1 cellular context compared by ENCODE assay signal in genomic region chr19:44304659-44305193, GRCh38.
TF ChIP-seq lines count a peak whose summit lies in the region.

TSS of gene ZNF235 (minus strand) at chr19:44305025. CDS start at chr19:44303404, 1,621 bp downstream.

TF ChIP-seq in HepG2, 621 proteins besides CTCF, POLR2A, EP300 and RAD21 (continued from another document):
- TF ChIP-seq, protein P1, sequence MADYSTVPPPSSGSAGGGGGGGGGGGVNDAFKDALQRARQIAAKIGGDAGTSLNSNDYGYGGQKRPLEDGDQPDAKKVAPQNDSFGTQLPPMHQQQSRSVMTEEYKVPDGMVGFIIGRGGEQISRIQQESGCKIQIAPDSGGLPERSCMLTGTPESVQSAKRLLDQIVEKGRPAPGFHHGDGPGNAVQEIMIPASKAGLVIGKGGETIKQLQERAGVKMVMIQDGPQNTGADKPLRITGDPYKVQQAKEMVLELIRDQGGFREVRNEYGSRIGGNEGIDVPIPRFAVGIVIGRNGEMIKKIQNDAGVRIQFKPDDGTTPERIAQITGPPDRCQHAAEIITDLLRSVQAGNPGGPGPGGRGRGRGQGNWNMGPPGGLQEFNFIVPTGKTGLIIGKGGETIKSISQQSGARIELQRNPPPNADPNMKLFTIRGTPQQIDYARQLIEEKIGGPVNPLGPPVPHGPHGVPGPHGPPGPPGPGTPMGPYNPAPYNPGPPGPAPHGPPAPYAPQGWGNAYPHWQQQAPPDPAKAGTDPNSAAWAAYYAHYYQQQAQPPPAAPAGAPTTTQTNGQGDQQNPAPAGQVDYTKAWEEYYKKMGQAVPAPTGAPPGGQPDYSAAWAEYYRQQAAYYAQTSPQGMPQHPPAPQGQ (CRISPR knock-in tag; IDR thresholded peaks at IDR 0.05; ENCODE audit: borderline replicate concordance) = no peak
- no peak for TF ChIP-seq HNRNPUL1 (IDR thresholded peaks at IDR 0.05; ENCODE audit: low read depth, low read length)
- TF ChIP-seq GATAD2A (CRISPR knock-in tag; IDR thresholded peaks at IDR 0.05) = peak; percentile 20; the same call in 1 of the 2 replicates
- peak; percentile 40; the same call in 1 of the 2 replicates for TF ChIP-seq PITX1 (CRISPR knock-in tag; IDR thresholded peaks at IDR 0.05)
- TF ChIP-seq UBTF (CRISPR knock-in tag; IDR thresholded peaks at IDR 0.05) = peak; percentile 53
- TF ChIP-seq RBFOX2 (IDR thresholded peaks at IDR 0.05; ENCODE audit: low read depth, low read length) = peak; percentile 56
- TF ChIP-seq HDAC1 (CRISPR knock-in tag; IDR thresholded peaks at IDR 0.05) = peak; percentile 73; the same call in 1 of the 2 replicates
- no peak for TF ChIP-seq RXRB (CRISPR knock-in tag; IDR thresholded peaks at IDR 0.05; ENCODE audit: borderline replicate concordance)
- TF ChIP-seq, protein P2, sequence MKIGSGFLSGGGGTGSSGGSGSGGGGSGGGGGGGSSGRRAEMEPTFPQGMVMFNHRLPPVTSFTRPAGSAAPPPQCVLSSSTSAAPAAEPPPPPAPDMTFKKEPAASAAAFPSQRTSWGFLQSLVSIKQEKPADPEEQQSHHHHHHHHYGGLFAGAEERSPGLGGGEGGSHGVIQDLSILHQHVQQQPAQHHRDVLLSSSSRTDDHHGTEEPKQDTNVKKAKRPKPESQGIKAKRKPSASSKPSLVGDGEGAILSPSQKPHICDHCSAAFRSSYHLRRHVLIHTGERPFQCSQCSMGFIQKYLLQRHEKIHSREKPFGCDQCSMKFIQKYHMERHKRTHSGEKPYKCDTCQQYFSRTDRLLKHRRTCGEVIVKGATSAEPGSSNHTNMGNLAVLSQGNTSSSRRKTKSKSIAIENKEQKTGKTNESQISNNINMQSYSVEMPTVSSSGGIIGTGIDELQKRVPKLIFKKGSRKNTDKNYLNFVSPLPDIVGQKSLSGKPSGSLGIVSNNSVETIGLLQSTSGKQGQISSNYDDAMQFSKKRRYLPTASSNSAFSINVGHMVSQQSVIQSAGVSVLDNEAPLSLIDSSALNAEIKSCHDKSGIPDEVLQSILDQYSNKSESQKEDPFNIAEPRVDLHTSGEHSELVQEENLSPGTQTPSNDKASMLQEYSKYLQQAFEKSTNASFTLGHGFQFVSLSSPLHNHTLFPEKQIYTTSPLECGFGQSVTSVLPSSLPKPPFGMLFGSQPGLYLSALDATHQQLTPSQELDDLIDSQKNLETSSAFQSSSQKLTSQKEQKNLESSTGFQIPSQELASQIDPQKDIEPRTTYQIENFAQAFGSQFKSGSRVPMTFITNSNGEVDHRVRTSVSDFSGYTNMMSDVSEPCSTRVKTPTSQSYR (CRISPR knock-in tag; IDR thresholded peaks at IDR 0.05; ENCODE audit: borderline replicate concordance) = 0 out of 2 replicates have a peak, but pooled peaks have one; percentile 12
- no peak for TF ChIP-seq TOPORS (CRISPR knock-in tag; IDR thresholded peaks at IDR 0.05)
- no peak for TF ChIP-seq SMARCC2 (IDR thresholded peaks at IDR 0.05)
- TF ChIP-seq AGO1 (IDR thresholded peaks at IDR 0.05; ENCODE audit: low read depth, low read length, poor library complexity, severe bottlenecking) = peak; percentile 60
- TF ChIP-seq FOXP1 (IDR thresholded peaks at IDR 0.05) = no peak
- no peak for TF ChIP-seq FOXP1 (CRISPR knock-in tag; IDR thresholded peaks at IDR 0.05)
- peak; percentile 99 for TF ChIP-seq HCFC1 (IDR thresholded peaks at IDR 0.05; ENCODE audit: low read depth, low read length)
- no peak for TF ChIP-seq ZNF724P (CRISPR knock-in tag; IDR thresholded peaks at IDR 0.05; ENCODE audit: borderline replicate concordance)
- no peak for TF ChIP-seq NCOR1 (IDR thresholded peaks at IDR 0.05; ENCODE audit: borderline replicate concordance, low read length)
- no peak for TF ChIP-seq LCORL (IDR thresholded peaks at IDR 0.05)
- 0 out of 2 replicates have a peak, but pooled peaks have one; percentile 38 for TF ChIP-seq LCORL (CRISPR knock-in tag; IDR thresholded peaks at IDR 0.05)
